In genomic region chr10:22573820-22574569, GRCh38 we compare ENCODE assay signal across 8 cellular contexts.
DNase-seq lines count a peak whose midpoint lies in the region; ATAC-seq and TF ChIP-seq lines count a peak whose summit lies in the region.

No MANE protein-coding gene starts in this region.

- H3K4me3 ChIP-seq in SK-N-SH (ENCODE audit: low read depth in 2 of 2, low read length in 1 of 2) (no peak overlapping the region), Loucy (ENCODE audit: low read length, poor library complexity, severe bottlenecking) (no peak overlapping the region)

- peak; percentile 63 for TF ChIP-seq CTCF in SK-N-SH (IDR thresholded peaks at IDR 0.05)
- peak; percentile 73 for TF ChIP-seq CTCF in Loucy (conservative IDR thresholded peaks at IDR 0.05; ENCODE audit: low read length)

- 73% methylated on average over 7 of the region's 7 CpGs for WGBS in SK-N-SH (ENCODE audit: low lambda C conversion rate)

- ATAC-seq in SK-N-SH treated with all-trans-retinoic acid at 6 μM for 48 hours (no peak), GM19035 (IDR thresholded peaks at IDR 0.05; ENCODE audit: unreplicated experiment) (no peak)

- H4K20me1 ChIP-seq in SK-N-SH (ENCODE audit: insufficient read depth) (no peaks in the 10 kb centered on the region), Loucy (ENCODE audit: insufficient read depth, low read length, poor library complexity, severe bottlenecking) (no peaks in the 10 kb centered on the region)

- no peak overlapping the region for H2AFZ ChIP-seq in SK-N-SH (ENCODE audit: low read depth)
- no peak overlapping the region for H2AFZ ChIP-seq in Loucy (ENCODE audit: low read length)

- H3K4me2 ChIP-seq in SK-N-SH: no peak overlapping the region
- H3K4me2 ChIP-seq in Loucy (ENCODE audit: low read depth, low read length, poor library complexity, severe bottlenecking): no peak overlapping the region

- H3F3A ChIP-seq in SK-N-SH (replicated peaks; ENCODE audit: insufficient read depth) (no peaks in the 10 kb centered on the region), Loucy (ENCODE audit: low read depth) (no peaks in the 10 kb centered on the region)

- no peak for TF ChIP-seq EP300 in SK-N-SH (IDR thresholded peaks at IDR 0.05; ENCODE audit: borderline replicate concordance in 1 of 2, low read depth in 1 of 2, low read length in 1 of 2)

- H3K27ac ChIP-seq in SK-N-SH (ENCODE audit: low read depth in 2 of 2, low read length in 1 of 2): no peak overlapping the region

- POLR2A ChIA-PET in SK-N-SH (lab: Yijun Ruan, JAX): no interaction called here

- CTCF ChIA-PET in SK-N-SH (lab: Yijun Ruan, JAX): interaction anchor here (0.6 to 2.7 kb wide), 12 partner anchors 10 to 1260 kb away, joined by 3 to 14 read pairs (median 4); no protein-coding TSS in a partner anchor

- H3K36me3 ChIP-seq in SK-N-SH (replicated peaks in 1 of 2; ENCODE audit: control insufficient read depth in 1 of 2, insufficient read depth in 2 of 2, low read length in 1 of 2) (peaks cover 5 to 13% of the 10 kb centered on the region in 2 experiments), Loucy (ENCODE audit: insufficient read depth, low read length) (peaks cover 51% of the 10 kb centered on the region)

- H3K9me3 ChIP-seq in SK-N-SH (no peaks in the 10 kb centered on the region), Loucy (ENCODE audit: insufficient read depth, low read depth, low read length) (no peaks in the 10 kb centered on the region)

- H3K27me3 ChIP-seq in SK-N-SH (ENCODE audit: insufficient read depth): no peaks in the 10 kb centered on the region
- no peaks in the 10 kb centered on the region for H3K27me3 ChIP-seq in Loucy (ENCODE audit: insufficient read depth, low read length, poor library complexity, severe bottlenecking)

- peak; percentile 53 for TF ChIP-seq RAD21 in SK-N-SH (IDR thresholded peaks at IDR 0.05; ENCODE audit: low read length)

- H3K79me2 ChIP-seq in SK-N-SH (ENCODE audit: insufficient read depth) (no peaks in the 10 kb centered on the region; the same call in 1 of the 2 replicates), Loucy (ENCODE audit: insufficient read depth, low read length) (peaks cover 14% of the 10 kb centered on the region; the same call in 1 of the 2 replicates)

- H3K9me2 ChIP-seq in SK-N-SH: no peaks in the 10 kb centered on the region
- no peaks in the 10 kb centered on the region for H3K9me2 ChIP-seq in Loucy (replicated peaks; ENCODE audit: low read depth, low read length)

- no peaks in the 10 kb centered on the region; a peak in 1 of 4 replicates for H3K4me1 ChIP-seq in SK-N-SH (ENCODE audit: control insufficient read depth in 1 of 2, insufficient read depth in 2 of 2, low read depth in 1 of 2, low read length in 1 of 2)
- H3K4me1 ChIP-seq in Loucy (ENCODE audit: insufficient read depth, low read length, poor library complexity, severe bottlenecking): peaks cover 31% of the 10 kb centered on the region

- DNase-seq in SK-N-SH (peak; percentile 27), astrocyte of the hippocampus (ENCODE audit: low read depth, low spot score) (peak; percentile 30), medulla oblongata (ENCODE audit: extremely low spot score) (peak; percentile 38), NCI-H1048 (lab: John Stamatoyannopoulos, UW) (no peak)
- no peak for DNase-seq in stimulated activated naive CD4-positive, alpha-beta T cell treated with Interleukin-2 at 50 U/mL for 16 hours (lab: John Stamatoyannopoulos, UW)

- H3K9ac ChIP-seq in SK-N-SH (no peak overlapping the region), Loucy (ENCODE audit: low read depth, low read length, poor library complexity, severe bottlenecking) (no peak overlapping the region)

TF ChIP-seq in SK-N-SH, 30 proteins besides CTCF, POLR2A, EP300 and RAD21:
- no peak for TF ChIP-seq FOXM1 (IDR thresholded peaks at IDR 0.05; ENCODE audit: low read depth)
- peak; percentile 35; the same call in 1 of the 2 replicates for TF ChIP-seq SMC3 (IDR thresholded peaks at IDR 0.05; ENCODE audit: low read depth, low read length)

TF ChIP-seq in SK-N-SH treated with all-trans-retinoic acid at 6 μM for 48 hours, 23 proteins besides CTCF, POLR2A, EP300 and RAD21:
- no peak for TF ChIP-seq ISL1 (CRISPR knock-in tag; IDR thresholded peaks at IDR 0.05)
TF ChIP-seq in SK-N-SH treated with all-trans-retinoic acid at 6 μM for 48 hours: peak in this region for 0.

Comparison
In these comparisons a context has a peak if more than half of its experiments do, and no peak if none do; other contexts are left out.
1. DNase-seq: peak in SK-N-SH (single experiment), astrocyte of the hippocampus (single experiment) and medulla oblongata (single experiment); none in stimulated activated naive CD4-positive, alpha-beta T cell treated with Interleukin-2 at 50 U/mL for 16 hours (single experiment) and NCI-H1048 (single experiment).